Comparison of ENCODE assay signal across 28 cellular contexts in the genomic region with DNA sequence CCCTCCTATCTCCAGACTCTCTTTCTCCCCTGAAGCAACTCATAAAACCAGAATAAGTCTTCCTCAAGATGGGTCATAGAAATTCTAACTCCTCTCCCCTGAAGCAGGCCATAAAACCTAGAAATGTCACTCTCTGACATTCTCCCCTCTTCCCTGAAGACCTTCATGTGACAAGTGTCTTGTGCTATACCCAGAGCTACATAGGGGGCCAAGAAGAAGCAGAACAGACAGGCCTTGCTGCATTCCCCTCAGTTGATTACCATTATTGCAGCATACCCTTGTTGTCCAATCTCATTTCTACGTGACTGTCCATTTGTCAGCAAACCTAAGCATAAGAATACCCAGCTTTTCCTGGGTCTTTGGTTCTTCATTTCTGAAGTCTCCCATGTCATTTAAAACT.
"Had no signal": no experiment of that assay in that cellular context is flagged by ENCODE, and none has a peak within 500 bp of the region (broad histone marks: within the 10 kb centered on the region; RNA-seq: fewer than 3 reads in every experiment).

No MANE protein-coding gene starts in this region.

- H3K36me3 Mint-ChIP-seq: immature natural killer cell; mesothelial cell of epicardium; naive B cell; stimulated activated effector memory CD8-positive, alpha-beta T cell treated with anti-CD3 and anti-CD28 coated beads, Interleukin-12 subunit alpha, Interleukin-12 subunit beta, amount 100 ng/mL, for 72 hours had no signal

- H3K36me3 ChIP-seq: brain microvascular endothelial cell, gastrocnemius medialis, pancreas, prostate gland, thoracic aorta, upper lobe of left lung, vagina had no signal

- DNase-seq: activated CD4-positive, alpha-beta T cell treated with anti-CD3 and anti-CD28 coated beads, Interleukin-2, amount 50 U/mL, for 1 hour; activated CD8-positive, alpha-beta T cell treated with anti-CD3 and anti-CD28 coated beads for 36 hours; activated gamma-delta T cell treated with Interleukin-2 at 50 U/mL for 16 hours; activated naive CD4-positive, alpha-beta T cell treated with anti-CD3 and anti-CD28 coated beads, Interleukin-2, amount 50 U/mL, for 16 hours; activated T-cell treated with anti-CD3 and anti-CD28 coated beads, Interleukin-2, amount 50 U/mL, for 4 hours; amniotic stem cell; brain microvascular endothelial cell; cortex of kidney; effector memory CD8-positive, alpha-beta T cell; erythroblast; gastrocnemius medialis; head of caudate nucleus; hypothalamus; immature natural killer cell; naive B cell; pancreas; retina; stimulated activated CD4-positive, alpha-beta T cell treated with anti-CD3 and anti-CD28 coated beads, Interleukin-4, amount 100 ng/mL, for 24 hours; upper lobe of left lung had no signal

- H3K27me3 Mint-ChIP-seq: activated CD8-positive, alpha-beta T cell treated with anti-CD3 and anti-CD28 coated beads for 36 hours; stimulated activated naive CD8-positive, alpha-beta T cell treated with anti-CD3 and anti-CD28 coated beads, Interleukin-15, Interleukin-2, amounts not matched to agents 100 ng/mL and 50 ng/mL, for 24 hours had no signal

- H3K27ac Mint-ChIP-seq: activated CD8-positive, alpha-beta T cell treated with anti-CD3 and anti-CD28 coated beads for 36 hours; mesothelial cell of epicardium; stimulated activated effector memory CD8-positive, alpha-beta T cell treated with anti-CD3 and anti-CD28 coated beads, Interleukin-12 subunit alpha, Interleukin-12 subunit beta, amount 100 ng/mL, for 72 hours; stimulated activated naive CD8-positive, alpha-beta T cell treated with anti-CD3 and anti-CD28 coated beads, Interleukin-15, Interleukin-2, amounts not matched to agents 100 ng/mL and 50 ng/mL, for 24 hours had no signal

- H3K9me3 Mint-ChIP-seq: activated CD8-positive, alpha-beta T cell treated with anti-CD3 and anti-CD28 coated beads for 36 hours; activated T-cell treated with anti-CD3 and anti-CD28 coated beads, Interleukin-2, amount 50 U/mL, for 4 hours; activated T-helper 17 cell treated with anti-CD3 and anti-CD28 coated beads, Interleukin-2, amount 50 U/mL, for 72 hours; effector memory CD8-positive, alpha-beta T cell; immature natural killer cell; naive B cell; stimulated activated effector memory CD8-positive, alpha-beta T cell treated with anti-CD3 and anti-CD28 coated beads, Interleukin-12 subunit alpha, Interleukin-12 subunit beta, amount 100 ng/mL, for 72 hours had no signal

- H3K4me1 ChIP-seq: gastrocnemius medialis, prostate gland, upper lobe of left lung, vagina had no signal

- H3K27ac ChIP-seq: brain microvascular endothelial cell, gastrocnemius medialis, pancreas, prostate gland, skin epidermis, thoracic aorta, upper lobe of left lung, vagina had no signal

- ATAC-seq: activated CD8-positive, alpha-beta T cell treated with anti-CD3 and anti-CD28 coated beads for 36 hours; activated T-cell treated with anti-CD3 and anti-CD28 coated beads, Interleukin-2, amount 50 U/mL, for 4 hours; activated T-helper 17 cell treated with anti-CD3 and anti-CD28 coated beads, Interleukin-2, amount 50 U/mL, for 72 hours; effector memory CD8-positive, alpha-beta T cell; gastrocnemius medialis; pancreas; sciatic nerve; stimulated activated effector memory CD8-positive, alpha-beta T cell treated with anti-CD3 and anti-CD28 coated beads, Interleukin-12 subunit alpha, Interleukin-12 subunit beta, amount 100 ng/mL, for 72 hours had no signal

- H3K4me3 Mint-ChIP-seq: activated CD8-positive, alpha-beta T cell treated with anti-CD3 and anti-CD28 coated beads for 36 hours; activated T-cell treated with anti-CD3 and anti-CD28 coated beads, Interleukin-2, amount 50 U/mL, for 4 hours; activated T-helper 17 cell treated with anti-CD3 and anti-CD28 coated beads, Interleukin-2, amount 50 U/mL, for 72 hours; effector memory CD8-positive, alpha-beta T cell; immature natural killer cell; mesothelial cell of epicardium; naive B cell; stimulated activated effector memory CD8-positive, alpha-beta T cell treated with anti-CD3 and anti-CD28 coated beads, Interleukin-12 subunit alpha, Interleukin-12 subunit beta, amount 100 ng/mL, for 72 hours; stimulated activated naive CD8-positive, alpha-beta T cell treated with anti-CD3 and anti-CD28 coated beads, Interleukin-15, Interleukin-2, amounts not matched to agents 100 ng/mL and 50 ng/mL, for 24 hours had no signal

- H3K27me3 ChIP-seq: brain microvascular endothelial cell, gastrocnemius medialis, pancreas, upper lobe of left lung, vagina had no signal

- H3K9me3 ChIP-seq: gastrocnemius medialis, pancreas, prostate gland, thoracic aorta, upper lobe of left lung, vagina had no signal

- H3K4me3 ChIP-seq: gastrocnemius medialis, pancreas, prostate gland, skin epidermis, thoracic aorta, upper lobe of left lung, vagina had no signal
